In the genomic region with DNA sequence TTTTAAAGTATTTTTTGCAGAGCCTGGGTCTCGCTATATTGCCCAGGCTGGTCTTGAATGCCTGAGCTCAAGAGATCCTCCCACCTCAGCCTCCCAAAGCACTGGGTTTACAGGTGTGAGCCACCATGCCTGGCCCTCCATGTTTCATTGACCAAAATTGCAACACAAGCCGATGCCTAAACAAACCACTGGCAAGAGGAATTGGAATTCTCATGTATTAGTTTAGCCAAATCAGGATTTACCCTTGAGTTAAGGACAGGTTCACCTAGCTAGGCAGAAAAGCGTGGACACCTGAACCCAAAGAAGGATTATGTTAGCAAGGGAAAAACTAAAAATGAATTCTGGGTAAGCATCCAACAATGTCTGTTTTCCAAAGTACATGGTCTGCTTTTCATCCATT, we compare ENCODE assay signal across 3 cellular contexts.
TF ChIP-seq lines count a peak whose summit lies in the region.

No MANE protein-coding gene starts in this region.

TF ChIP-seq in liver, 16 proteins besides CTCF, POLR2A, EP300 and RAD21:
- TF ChIP-seq YY1 (IDR thresholded peaks at IDR 0.05) (peak; percentile 86), NR2F2 (IDR thresholded peaks at IDR 0.05) (no peak), FOXA1 (IDR thresholded peaks at IDR 0.05) (peak; percentile 31), GABPA (IDR thresholded peaks at IDR 0.05 in 1 of 2, conservative IDR thresholded peaks at IDR 0.05 in 1 of 2) (no peak), SP1 (IDR thresholded peaks at IDR 0.05) (peak; percentile 44), TAF1 (conservative IDR thresholded peaks at IDR 0.05) (no peak), RXRA (IDR thresholded peaks at IDR 0.05) (peak; percentile 24 to 72), EGR1 (IDR thresholded peaks at IDR 0.05; ENCODE audit: low read depth in 2 of 2) (no peak), HNF4G (IDR thresholded peaks at IDR 0.05) (no peak), HNF4A (conservative IDR thresholded peaks at IDR 0.05) (peak; percentile 56 to 61), JUND (IDR thresholded peaks at IDR 0.05) (peak in 1 of 2 donors; percentile 39), FOXA2 (IDR thresholded peaks at IDR 0.05) (peak; percentile 10)
- TF ChIP-seq, protein P1, sequence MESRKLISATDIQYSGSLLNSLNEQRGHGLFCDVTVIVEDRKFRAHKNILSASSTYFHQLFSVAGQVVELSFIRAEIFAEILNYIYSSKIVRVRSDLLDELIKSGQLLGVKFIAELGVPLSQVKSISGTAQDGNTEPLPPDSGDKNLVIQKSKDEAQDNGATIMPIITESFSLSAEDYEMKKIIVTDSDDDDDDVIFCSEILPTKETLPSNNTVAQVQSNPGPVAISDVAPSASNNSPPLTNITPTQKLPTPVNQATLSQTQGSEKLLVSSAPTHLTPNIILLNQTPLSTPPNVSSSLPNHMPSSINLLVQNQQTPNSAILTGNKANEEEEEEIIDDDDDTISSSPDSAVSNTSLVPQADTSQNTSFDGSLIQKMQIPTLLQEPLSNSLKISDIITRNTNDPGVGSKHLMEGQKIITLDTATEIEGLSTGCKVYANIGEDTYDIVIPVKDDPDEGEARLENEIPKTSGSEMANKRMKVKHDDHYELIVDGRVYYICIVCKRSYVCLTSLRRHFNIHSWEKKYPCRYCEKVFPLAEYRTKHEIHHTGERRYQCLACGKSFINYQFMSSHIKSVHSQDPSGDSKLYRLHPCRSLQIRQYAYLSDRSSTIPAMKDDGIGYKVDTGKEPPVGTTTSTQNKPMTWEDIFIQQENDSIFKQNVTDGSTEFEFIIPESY (IDR thresholded peaks at IDR 0.05), result peak; percentile 20
- TF ChIP-seq, protein P2, sequence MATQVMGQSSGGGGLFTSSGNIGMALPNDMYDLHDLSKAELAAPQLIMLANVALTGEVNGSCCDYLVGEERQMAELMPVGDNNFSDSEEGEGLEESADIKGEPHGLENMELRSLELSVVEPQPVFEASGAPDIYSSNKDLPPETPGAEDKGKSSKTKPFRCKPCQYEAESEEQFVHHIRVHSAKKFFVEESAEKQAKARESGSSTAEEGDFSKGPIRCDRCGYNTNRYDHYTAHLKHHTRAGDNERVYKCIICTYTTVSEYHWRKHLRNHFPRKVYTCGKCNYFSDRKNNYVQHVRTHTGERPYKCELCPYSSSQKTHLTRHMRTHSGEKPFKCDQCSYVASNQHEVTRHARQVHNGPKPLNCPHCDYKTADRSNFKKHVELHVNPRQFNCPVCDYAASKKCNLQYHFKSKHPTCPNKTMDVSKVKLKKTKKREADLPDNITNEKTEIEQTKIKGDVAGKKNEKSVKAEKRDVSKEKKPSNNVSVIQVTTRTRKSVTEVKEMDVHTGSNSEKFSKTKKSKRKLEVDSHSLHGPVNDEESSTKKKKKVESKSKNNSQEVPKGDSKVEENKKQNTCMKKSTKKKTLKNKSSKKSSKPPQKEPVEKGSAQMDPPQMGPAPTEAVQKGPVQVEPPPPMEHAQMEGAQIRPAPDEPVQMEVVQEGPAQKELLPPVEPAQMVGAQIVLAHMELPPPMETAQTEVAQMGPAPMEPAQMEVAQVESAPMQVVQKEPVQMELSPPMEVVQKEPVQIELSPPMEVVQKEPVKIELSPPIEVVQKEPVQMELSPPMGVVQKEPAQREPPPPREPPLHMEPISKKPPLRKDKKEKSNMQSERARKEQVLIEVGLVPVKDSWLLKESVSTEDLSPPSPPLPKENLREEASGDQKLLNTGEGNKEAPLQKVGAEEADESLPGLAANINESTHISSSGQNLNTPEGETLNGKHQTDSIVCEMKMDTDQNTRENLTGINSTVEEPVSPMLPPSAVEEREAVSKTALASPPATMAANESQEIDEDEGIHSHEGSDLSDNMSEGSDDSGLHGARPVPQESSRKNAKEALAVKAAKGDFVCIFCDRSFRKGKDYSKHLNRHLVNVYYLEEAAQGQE (IDR thresholded peaks at IDR 0.05), result no peak
- TF ChIP-seq, protein P3, sequence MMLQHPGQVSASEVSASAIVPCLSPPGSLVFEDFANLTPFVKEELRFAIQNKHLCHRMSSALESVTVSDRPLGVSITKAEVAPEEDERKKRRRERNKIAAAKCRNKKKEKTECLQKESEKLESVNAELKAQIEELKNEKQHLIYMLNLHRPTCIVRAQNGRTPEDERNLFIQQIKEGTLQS (IDR thresholded peaks at IDR 0.05), result no peak
- TF ChIP-seq, protein P4, sequence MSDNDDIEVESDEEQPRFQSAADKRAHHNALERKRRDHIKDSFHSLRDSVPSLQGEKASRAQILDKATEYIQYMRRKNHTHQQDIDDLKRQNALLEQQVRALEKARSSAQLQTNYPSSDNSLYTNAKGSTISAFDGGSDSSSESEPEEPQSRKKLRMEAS (IDR thresholded peaks at IDR 0.05), result peak; percentile 48

TF ChIP-seq in HepG2, 621 proteins besides CTCF, POLR2A, EP300 and RAD21:
- TF ChIP-seq ATAD3A (CRISPR knock-in tag; IDR thresholded peaks at IDR 0.05) (no peak), ZNF484 (CRISPR knock-in tag; IDR thresholded peaks at IDR 0.05; ENCODE audit: borderline replicate concordance, low read depth) (no peak)

TF ChIP-seq in HCT116, 20 proteins besides CTCF, POLR2A, EP300 and RAD21:
- TF ChIP-seq TCF7L2 (IDR thresholded peaks at IDR 0.05; ENCODE audit: borderline replicate concordance, extremely low read depth, insufficient read depth, insufficient read length) (no peak), CEBPB (IDR thresholded peaks at IDR 0.05; ENCODE audit: low read depth) (no peak), YY1 (IDR thresholded peaks at IDR 0.05; ENCODE audit: extremely low read depth, insufficient replicate concordance, low read depth, low read length) (no peak), SIN3A (IDR thresholded peaks at IDR 0.05; ENCODE audit: low read depth) (no peak), CBX3 (IDR thresholded peaks at IDR 0.05; ENCODE audit: low read depth) (no peak), FOSL1 (IDR thresholded peaks at IDR 0.05; ENCODE audit: low read depth) (no peak), ELF1 (IDR thresholded peaks at IDR 0.05; ENCODE audit: borderline replicate concordance, low read depth) (no peak), SP1 (IDR thresholded peaks at IDR 0.05; ENCODE audit: low read depth) (no peak), POLR2AphosphoS5 (IDR thresholded peaks at IDR 0.05; ENCODE audit: low read depth, low read length) (no peak), EZH2phosphoT487 (IDR thresholded peaks at IDR 0.05; ENCODE audit: borderline replicate concordance) (no peak), EZH2 (IDR thresholded peaks at IDR 0.05) (no peak), JUND (IDR thresholded peaks at IDR 0.05) (no peak), ZNF274 (IDR thresholded peaks at IDR 0.05; ENCODE audit: low read depth, low read length) (no peak), SRF (IDR thresholded peaks at IDR 0.05; ENCODE audit: low read depth) (no peak), EGR1 (IDR thresholded peaks at IDR 0.05; ENCODE audit: low read depth) (no peak), ZFX (IDR thresholded peaks at IDR 0.05) (no peak)
- TF ChIP-seq, protein P4 (IDR thresholded peaks at IDR 0.05), result no peak
- TF ChIP-seq, protein P3 (IDR thresholded peaks at IDR 0.05), result no peak
- TF ChIP-seq, protein P1 (IDR thresholded peaks at IDR 0.05; ENCODE audit: extremely low read depth, insufficient replicate concordance, low read length), result no peak
- TF ChIP-seq, protein P2 (IDR thresholded peaks at IDR 0.05; ENCODE audit: low read depth), result no peak
